ENCODE assay signal across 26 cellular contexts in the genomic region with DNA sequence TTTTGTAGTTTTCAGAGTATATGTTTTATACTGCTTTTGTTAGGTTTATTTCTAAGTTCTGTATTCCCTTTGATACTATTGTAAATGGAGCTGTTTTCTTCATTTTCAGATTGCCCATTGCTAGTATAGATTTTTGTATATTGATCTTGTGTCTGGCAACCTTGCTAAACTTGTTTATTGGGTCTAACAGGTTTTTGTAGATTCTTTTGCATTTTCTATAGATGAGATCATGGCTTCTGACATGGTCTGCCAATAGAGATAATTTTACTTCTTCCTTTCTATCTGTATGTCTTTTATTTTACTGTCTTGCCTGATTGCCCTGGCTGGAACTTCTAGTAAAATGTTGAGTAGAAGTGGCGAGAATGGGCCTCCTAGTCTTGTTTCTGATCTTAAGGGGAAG.
"Had no signal": no experiment of that assay in that cellular context is flagged by ENCODE, and none has a peak within 500 bp of the region (broad histone marks: within the 10 kb centered on the region; RNA-seq: fewer than 3 reads in every experiment).

No MANE protein-coding gene starts in this region.

- H3K4me1 Mint-ChIP-seq: endodermal cell; nephron progenitor cell; stimulated activated naive B cell treated with anti-CD40 and anti-IgM and Interleukin-4, amounts not matched to agents 10 μg/mL and 1 μg/mL and 100 μg/mL, for 72 hours had no signal

- H3K9me3 Mint-ChIP-seq: naive thymus-derived CD4-positive, alpha-beta T cell had no signal

- H3K4me3 Mint-ChIP-seq: endodermal cell; naive thymus-derived CD4-positive, alpha-beta T cell; nephron progenitor cell; stimulated activated naive B cell treated with anti-CD40 and anti-IgM and Interleukin-4, amounts not matched to agents 10 μg/mL and 1 μg/mL and 100 μg/mL, for 72 hours had no signal

- H3K4me1 ChIP-seq: right lobe of liver had no signal

- H3K9ac ChIP-seq: parathyroid adenoma had no signal

- DNase-seq: effector CD4-positive, alpha-beta T cell; endodermal cell; kidney; left colon; left ventricle myocardium superior; mesenchymal stem cell; naive thymus-derived CD4-positive, alpha-beta T cell; nephron progenitor cell; psoas muscle; retina; right lobe of liver; spleen; stimulated activated CD4-positive, alpha-beta T cell treated with anti-CD3 and anti-CD28 coated beads, Interleukin-15, amount 100 ng/mL, for 24 hours; stimulated activated CD4-positive, alpha-beta T cell treated with anti-CD3 and anti-CD28 coated beads, Interleukin-1b, Interleukin-23, amount 100 ng/mL, for 48 hours; stimulated activated CD4-positive, alpha-beta T cell treated with anti-CD3 and anti-CD28 coated beads, Interleukin-4, amount 100 ng/mL, for 4 hours; stimulated activated naive B cell treated with anti-CD40 and anti-IgM and Interleukin-4, amounts not matched to agents 10 μg/mL and 1 μg/mL and 100 μg/mL, for 72 hours; stomach; substantia nigra; transverse colon had no signal

- H2AFZ ChIP-seq: parathyroid adenoma had no signal

- H3K9me3 ChIP-seq: psoas muscle, right lobe of liver, spleen, stomach, thoracic aorta, transverse colon had no signal

- H3K36me3 ChIP-seq: transverse colon had no signal

- FAIRE-seq: endothelial cell of umbilical vein, frontal cortex, kidney, urothelium cell line had no signal

- H3K79me2 ChIP-seq: parathyroid adenoma had no signal

- H3K27ac Mint-ChIP-seq: endodermal cell; naive thymus-derived CD4-positive, alpha-beta T cell; nephron progenitor cell; stimulated activated naive B cell treated with anti-CD40 and anti-IgM and Interleukin-4, amounts not matched to agents 10 μg/mL and 1 μg/mL and 100 μg/mL, for 72 hours had no signal

- ATAC-seq: left colon; left ventricle myocardium superior; naive thymus-derived CD4-positive, alpha-beta T cell; psoas muscle; right lobe of liver; stimulated activated naive B cell treated with anti-CD40 and anti-IgM and Interleukin-4, amounts not matched to agents 10 μg/mL and 1 μg/mL and 100 μg/mL, for 72 hours had no signal

- H3K27ac ChIP-seq: coronary artery, parathyroid adenoma, psoas muscle, right lobe of liver, spleen, stomach, thoracic aorta, transverse colon had no signal

- H3K27me3 Mint-ChIP-seq: naive thymus-derived CD4-positive, alpha-beta T cell; stimulated activated naive B cell treated with anti-CD40 and anti-IgM and Interleukin-4, amounts not matched to agents 10 μg/mL and 1 μg/mL and 100 μg/mL, for 72 hours had no signal

- H3K27me3 ChIP-seq: right lobe of liver, spleen, stomach, transverse colon had no signal

- H3K4me3 ChIP-seq: coronary artery, lung, psoas muscle, right lobe of liver, spleen, stomach, thoracic aorta, transverse colon had no signal
